Comparison of ENCODE assay signal across 8 cellular contexts in the genomic region with DNA sequence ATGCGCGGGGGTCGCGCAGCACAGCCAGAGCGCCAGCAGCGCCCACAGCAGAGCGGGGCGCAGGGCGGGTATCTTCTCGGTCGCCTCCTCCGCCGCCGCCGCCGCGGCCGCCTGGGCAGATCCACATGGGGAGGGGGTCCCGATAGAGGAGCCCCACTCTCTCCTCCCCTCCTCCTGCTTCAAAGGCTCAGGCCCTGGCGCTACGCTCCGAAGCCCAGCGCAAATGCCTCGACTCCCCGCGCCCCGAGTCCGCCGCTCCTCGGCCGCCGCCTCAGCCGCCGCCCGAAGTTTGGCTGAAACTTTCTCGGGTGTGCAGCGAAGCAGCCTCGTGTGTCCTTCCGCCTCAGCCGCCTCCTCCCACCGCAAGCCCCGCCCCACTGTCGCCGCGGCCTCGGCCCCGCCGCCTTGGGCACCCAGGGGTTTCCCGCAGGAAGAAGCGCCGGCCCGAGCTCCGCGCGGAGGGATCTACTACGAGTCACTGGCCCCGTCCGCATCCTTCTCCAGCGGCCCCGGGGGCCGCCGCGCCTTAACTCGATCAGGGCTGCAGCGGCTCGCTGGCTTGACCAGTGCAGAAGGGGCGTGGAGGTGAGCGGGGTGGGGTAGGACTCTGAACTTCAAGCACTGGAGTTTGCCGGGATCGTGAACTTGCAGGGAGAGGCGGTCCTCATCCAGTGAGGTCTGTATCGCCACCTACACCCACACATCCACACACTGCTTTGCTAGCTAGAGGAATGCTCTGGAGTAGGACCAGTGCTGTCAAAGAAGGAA. TPM values are rescaled to one million over a fixed set of nuclear protein-coding genes. Genes with fewer than 3 reads are reported as not detected.
A peak's percentile ranks its signal among the peaks of the same experiment; 100 is the strongest.
DNase-seq lines count a peak whose midpoint lies in the region; ATAC-seq, FAIRE-seq and TF ChIP-seq lines count a peak whose summit lies in the region.
"Not testable (repeated sequence)": the region's sequence is repeated elsewhere in the genome, so short reads cannot be mapped to it uniquely, and the experiment has no call there.

NOTCH2NLA (minus strand) TSS at position 312 of the 768 bp plus-strand sequence. CDS start 39,684 bp downstream, outside the sequence.

- H3K27ac ChIP-seq in CD4-positive, CD25-positive, alpha-beta regulatory T cell (ENCODE audit: insufficient read depth, low read length, poor library complexity, severe bottlenecking): peak within 1 kb of the TSS; percentile 47
- peak within 1 kb of the TSS in 1 of 2 donors; percentile 63 for H3K27ac ChIP-seq in kidney (ENCODE audit: low read depth in 2 of 2, low read length in 2 of 2)

- intact Hi-C loops in T-helper 1 cell treated with Interleukin-12 subunit alpha and Interleukin-12 subunit beta and Interleukin-4 antibody, amounts not matched to agents 30 ng/mL and 1 ng/mL, for 36 hours (cut with micrococcal nuclease); kidney (cut with DNase I); posterior vena cava (cut with DNase I): not testable (repeated sequence)

- peak in 1 of 2 donors; percentile 48 for ATAC-seq in CD4-positive, CD25-positive, alpha-beta regulatory T cell (ENCODE audit: low read depth in 2 of 2)
- ATAC-seq in HG02885 (IDR thresholded peaks at IDR 0.05; ENCODE audit: poor library complexity, unreplicated experiment): peak; percentile 61
- ATAC-seq in stimulated activated naive B cell treated with anti-CD40 and anti-IgM and Interleukin-4, amounts not matched to agents 10 μg/mL and 1 μg/mL and 100 μg/mL, for 72 hours (replicated peaks): peak; percentile 60 to 67

- H3K27ac Mint-ChIP-seq in CD4-positive, CD25-positive, alpha-beta regulatory T cell: not testable (repeated sequence)
- H3K27ac Mint-ChIP-seq in stimulated activated naive B cell treated with anti-CD40 and anti-IgM and Interleukin-4, amounts not matched to agents 10 μg/mL and 1 μg/mL and 100 μg/mL, for 72 hours: peak within 1 kb of the TSS; percentile 84

- not testable (repeated sequence) for H3K9me3 Mint-ChIP-seq in CD4-positive, CD25-positive, alpha-beta regulatory T cell; stimulated activated naive B cell treated with anti-CD40 and anti-IgM and Interleukin-4, amounts not matched to agents 10 μg/mL and 1 μg/mL and 100 μg/mL, for 72 hours

- not testable (repeated sequence) for H3K9ac ChIP-seq in kidney (ENCODE audit: low read length in 2 of 2)

- FAIRE-seq in kidney (lab: Jason Lieb, UNC): not testable (repeated sequence)

- H3K4me1 Mint-ChIP-seq in CD4-positive, CD25-positive, alpha-beta regulatory T cell; stimulated activated naive B cell treated with anti-CD40 and anti-IgM and Interleukin-4, amounts not matched to agents 10 μg/mL and 1 μg/mL and 100 μg/mL, for 72 hours: not testable (repeated sequence)

- not testable (repeated sequence) for H3K27me3 Mint-ChIP-seq in CD4-positive, CD25-positive, alpha-beta regulatory T cell; stimulated activated naive B cell treated with anti-CD40 and anti-IgM and Interleukin-4, amounts not matched to agents 10 μg/mL and 1 μg/mL and 100 μg/mL, for 72 hours

- H3K27me3 ChIP-seq in CD4-positive, CD25-positive, alpha-beta regulatory T cell (ENCODE audit: control insufficient read depth, insufficient read depth, low read length): not testable (repeated sequence)

- peak in 2 of 3 donors; percentile 25 to 80 for DNase-seq in CD4-positive, CD25-positive, alpha-beta regulatory T cell
- peak; percentile 3 to 13 for DNase-seq in activated T-helper 1 cell treated with anti-CD3 and anti-CD28 coated beads, Interleukin-2, amount 50 U/mL, for 16 hours (ENCODE audit: low read depth in 1 of 2, low spot score in 1 of 2)
- peak; percentile 18 for DNase-seq in effector CD4-positive, alpha-beta T cell
- DNase-seq in kidney (peak; percentile 74), posterior vena cava (ENCODE audit: low spot score) (peak; percentile 78)
- peak; percentile 57 for DNase-seq in stimulated activated naive B cell treated with anti-CD40 and anti-IgM and Interleukin-4, amounts not matched to agents 10 μg/mL and 1 μg/mL and 100 μg/mL, for 72 hours

- H3K36me3 Mint-ChIP-seq in CD4-positive, CD25-positive, alpha-beta regulatory T cell; stimulated activated naive B cell treated with anti-CD40 and anti-IgM and Interleukin-4, amounts not matched to agents 10 μg/mL and 1 μg/mL and 100 μg/mL, for 72 hours: not testable (repeated sequence)

- peak within 1 kb of the TSS; percentile 80 to 92 (median 84) for H3K4me3 Mint-ChIP-seq in CD4-positive, CD25-positive, alpha-beta regulatory T cell
- H3K4me3 Mint-ChIP-seq in stimulated activated naive B cell treated with anti-CD40 and anti-IgM and Interleukin-4, amounts not matched to agents 10 μg/mL and 1 μg/mL and 100 μg/mL, for 72 hours: peak within 1 kb of the TSS; percentile 82 to 88

- H3K4me1 ChIP-seq in CD4-positive, CD25-positive, alpha-beta regulatory T cell (ENCODE audit: control insufficient read depth, insufficient read depth, low read length, poor library complexity, severe bottlenecking); kidney (ENCODE audit: control insufficient read depth in 1 of 2, insufficient read depth in 1 of 2, low read depth in 1 of 2, low read length in 2 of 2): not testable (repeated sequence)

- H3K4me3 ChIP-seq in CD4-positive, CD25-positive, alpha-beta regulatory T cell (ENCODE audit: low read depth, low read length): not testable (repeated sequence)
- H3K4me3 ChIP-seq in kidney (ENCODE audit: low read length in 2 of 2): peak within 1 kb of the TSS in 1 of 2 donors; percentile 41

- H3K9me3 ChIP-seq in CD4-positive, CD25-positive, alpha-beta regulatory T cell (ENCODE audit: control insufficient read depth in 2 of 2, low read length in 2 of 2); kidney (ENCODE audit: control insufficient read depth in 1 of 2, low read length in 2 of 2): not testable (repeated sequence)

- TF ChIP-seq CTCF in kidney (IDR thresholded peaks at IDR 0.05; ENCODE audit: borderline replicate concordance, extremely low read depth, insufficient read depth): not testable (repeated sequence)

- not testable (repeated sequence) for H3K36me3 ChIP-seq in CD4-positive, CD25-positive, alpha-beta regulatory T cell (ENCODE audit: control insufficient read depth, insufficient read depth, low read length); kidney (ENCODE audit: control insufficient read depth in 1 of 2, insufficient read depth in 2 of 2, low read length in 2 of 2)

RNA-seq across cellular contexts. Expression of gene NOTCH2NLA, which starts in this region (rescaled TPM):
- 39.3 TPM for total RNA-seq in CD4-positive, CD25-positive, alpha-beta regulatory T cell
- polyA plus RNA-seq in CD4-positive, CD25-positive, alpha-beta regulatory T cell: 10 to 100 TPM in 3 of 4 donors, 1 to 10 TPM in 1; 9.7 to 22.5 (median 20.3) TPM
- total RNA-seq in T-helper 1 cell treated with Interleukin-12 subunit alpha and Interleukin-12 subunit beta and Interleukin-4 antibody, amounts not matched to agents 30 ng/mL and 1 ng/mL, for 36 hours: 50.8 and 52.4 TPM in 2 replicates
- total RNA-seq in kidney: 50.1 TPM
- 12.7 TPM for polyA plus RNA-seq in kidney (ENCODE audit: insufficient read depth, low read depth, low replicate concordance)
- 10 to 100 TPM; 33.7 to 38.4 TPM for total RNA-seq in posterior vena cava

Comparison
In these comparisons a context has a peak if more than half of its experiments do, and no peak if none do; other contexts are left out.
1. DNase-seq: peak in every context shown above with its lines; median percentile 78 in posterior vena cava; 74 in kidney; 57 in stimulated activated naive B cell treated with anti-CD40 and anti-IgM and Interleukin-4, amounts not matched to agents 10 μg/mL and 1 μg/mL and 100 μg/mL, for 72 hours; 52 in CD4-positive, CD25-positive, alpha-beta regulatory T cell; 18 in effector CD4-positive, alpha-beta T cell; 8 in activated T-helper 1 cell treated with anti-CD3 and anti-CD28 coated beads, Interleukin-2, amount 50 U/mL, for 16 hours.